10 cellular contexts compared by ENCODE assay signal in the genomic region with DNA sequence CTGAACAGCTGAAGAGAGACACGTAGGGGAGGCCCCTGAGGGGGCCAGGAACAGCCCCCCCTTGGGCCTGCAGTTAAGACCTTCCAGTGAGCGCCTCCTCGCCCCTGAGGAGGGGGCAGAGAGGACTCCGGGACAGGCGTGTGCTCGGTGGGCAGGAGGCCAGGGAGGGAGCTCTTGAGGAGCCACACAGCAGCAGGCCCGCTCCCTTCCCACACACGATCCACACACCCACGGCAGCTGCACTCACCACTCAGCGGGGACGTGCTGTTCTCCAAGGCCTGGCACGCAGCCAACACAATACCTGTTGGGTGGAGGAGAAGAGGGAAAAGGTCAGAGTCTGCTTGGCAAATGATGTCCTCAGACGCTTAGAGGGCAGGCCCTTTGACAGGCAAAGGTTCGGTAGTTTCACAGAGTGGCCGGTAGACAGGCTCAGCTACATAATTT. TPM values are rescaled to one million over a fixed set of nuclear protein-coding genes. Genes with fewer than 3 reads are reported as not detected.
DNase-seq lines count a peak whose midpoint lies in the region; ATAC-seq and TF ChIP-seq lines count a peak whose summit lies in the region.
"Had no signal": no experiment of that assay in that cellular context is flagged by ENCODE, and none has a peak within 500 bp of the region (broad histone marks: within the 10 kb centered on the region; RNA-seq: fewer than 3 reads in every experiment).

No MANE protein-coding gene starts in this region.

- no peaks in the 10 kb centered on the region for H3K9me2 ChIP-seq in hepatocyte (replicated peaks; ENCODE audit: insufficient read depth)

- no peak overlapping the region for H2AFZ ChIP-seq in hepatocyte

- no peaks in the 10 kb centered on the region for H3K36me3 Mint-ChIP-seq in CD4-positive, alpha-beta T cell (ENCODE audit: low read depth)
- H3K36me3 Mint-ChIP-seq in HFFc6 (ENCODE audit: low read depth): no peaks in the 10 kb centered on the region

- no peaks in the 10 kb centered on the region for H4K20me1 ChIP-seq in hepatocyte (ENCODE audit: insufficient read depth, poor library complexity, severe bottlenecking)

- H3K9me3 Mint-ChIP-seq in CD4-positive, alpha-beta T cell: no peaks in the 10 kb centered on the region
- H3K9me3 Mint-ChIP-seq in HFFc6: no peaks in the 10 kb centered on the region

- POLR2A ChIA-PET in CD4-positive, alpha-beta T cell (lab: Charles Lee): no interaction called here

- H3K4me1 Mint-ChIP-seq in CD4-positive, alpha-beta T cell (ENCODE audit: low read depth): peaks cover 4% of the 10 kb centered on the region
- H3K4me1 Mint-ChIP-seq in HFFc6 (ENCODE audit: low read depth): peaks cover 33% of the 10 kb centered on the region

- H3K9me3 ChIP-seq in hepatocyte (ENCODE audit: low read depth) (no peaks in the 10 kb centered on the region), upper lobe of left lung (no peaks in the 10 kb centered on the region)
- no peaks in the 10 kb centered on the region for H3K9me3 ChIP-seq in CD4-positive, alpha-beta T cell (ENCODE audit: control insufficient read depth, low read length)

- peak; percentile 4 to 37 for ATAC-seq in upper lobe of left lung (ENCODE audit: low FRiP score in 2 of 2)
- ATAC-seq in CD4-positive, alpha-beta T cell (ENCODE audit: poor library complexity): no peak

- H3K79me2 ChIP-seq in hepatocyte: no peaks in the 10 kb centered on the region

- DNase-seq in NCI-H524 (lab: John Stamatoyannopoulos, UW) (peak; percentile 47 to 77), NCI-H524 treated with DMSO at 0.1 percent for 48 hours (lab: John Stamatoyannopoulos, UW) (no peak), NCI-H526 treated with DMSO at 0.1 percent for 48 hours (lab: John Stamatoyannopoulos, UW) (peak; percentile 36), hepatocyte (ENCODE audit: low spot score) (peak; percentile 79), upper lobe of left lung (peak; percentile 52 to 82), midbrain (lab: John Stamatoyannopoulos, UW) (no peak), HFFc6 (no peak)
- no peak for DNase-seq in CD4-positive, alpha-beta T cell

- peak in 1 of 4 donors; percentile 59 for TF ChIP-seq EP300 in upper lobe of left lung (IDR thresholded peaks at IDR 0.05)

- peaks cover 13% of the 10 kb centered on the region for H3K4me1 ChIP-seq in hepatocyte (ENCODE audit: insufficient read depth)
- H3K4me1 ChIP-seq in upper lobe of left lung: peaks cover 0 to 19% (median 11%) of the 10 kb centered on the region in 4 donors

- intact Hi-C loops in CD4-positive, alpha-beta T cell (cut with DNase I, micrococcal nuclease): no loop called here

- TF ChIP-seq POLR2A in upper lobe of left lung (IDR thresholded peaks at IDR 0.05): no peak

- TF ChIP-seq CTCF in hepatocyte (IDR thresholded peaks at IDR 0.05; ENCODE audit: poor library complexity) (no peak), upper lobe of left lung (IDR thresholded peaks at IDR 0.05) (no peak), HFFc6 (IDR thresholded peaks at IDR 0.05) (no peak)
- TF ChIP-seq CTCF in CD4-positive, alpha-beta T cell (IDR thresholded peaks at IDR 0.05): no peak

- H3K27me3 Mint-ChIP-seq in CD4-positive, alpha-beta T cell: no peaks in the 10 kb centered on the region
- H3K27me3 Mint-ChIP-seq in HFFc6 (ENCODE audit: insufficient read depth): peaks cover 12% of the 10 kb centered on the region

- no peak overlapping the region for H3K27ac Mint-ChIP-seq in CD4-positive, alpha-beta T cell
- no peak overlapping the region for H3K27ac Mint-ChIP-seq in HFFc6
- H3K27ac Mint-ChIP-seq: progenitor cell of endocrine pancreas had no signal

- no peak overlapping the region for H3K4me3 ChIP-seq in hepatocyte
- no peak overlapping the region for H3K4me3 ChIP-seq in upper lobe of left lung

- WGBS in hepatocyte (ENCODE audit: low lambda C conversion rate, missing lambda C conversion rate): 63% methylated on average over 15 of the region's 15 CpGs
- 51 to 55% methylated on average over 14 to 15 of the region's 15 CpGs for WGBS in upper lobe of left lung, 2 donors

- CTCF ChIA-PET in CD4-positive, alpha-beta T cell (lab: Charles Lee): no interaction called here

- H3K4me2 ChIP-seq in hepatocyte: no peak overlapping the region
- H3K4me2 ChIP-seq: KMS-11 had no signal

- H3K36me3 ChIP-seq in hepatocyte (replicated peaks; ENCODE audit: insufficient read depth, low read depth): no peaks in the 10 kb centered on the region
- H3K36me3 ChIP-seq in upper lobe of left lung: no peaks in the 10 kb centered on the region

- H3K27ac ChIP-seq in hepatocyte (no peak overlapping the region), upper lobe of left lung (no peak overlapping the region)
- no peak overlapping the region for H3K27ac ChIP-seq in CD4-positive, alpha-beta T cell (ENCODE audit: low read depth, low read length)
- H3K27ac ChIP-seq: KMS-11 had no signal

- H3K4me3 Mint-ChIP-seq in CD4-positive, alpha-beta T cell: no peak overlapping the region
- H3K4me3 Mint-ChIP-seq in HFFc6: no peak overlapping the region

- H3K27me3 ChIP-seq in hepatocyte (no peaks in the 10 kb centered on the region), upper lobe of left lung (no peaks in the 10 kb centered on the region)
- no peaks in the 10 kb centered on the region for H3K27me3 ChIP-seq in CD4-positive, alpha-beta T cell (ENCODE audit: control insufficient read depth, insufficient read depth, low read length)

RNA-seq across cellular contexts. Expression of a gene that starts 39.0 kb away (rescaled TPM):
- total RNA-seq in hepatocyte (2.4 and 5.6 TPM in 2 replicates), upper lobe of left lung (10 to 100 TPM in 3 of 6 donors, 1 to 10 TPM in 3; 4.2 to 19.6 (median 10.7) TPM)
- 2.2 and 2.6 TPM in 2 replicates for polyA plus RNA-seq in hepatocyte
- total RNA-seq in CD4-positive, alpha-beta T cell: under 1 TPM; 0.47 to 0.88 TPM
- total RNA-seq in HFFc6 (2021; fragmentation: NEBNext Ultra II Directional; extraction: Animal tissue kit (Norgen Biotek cat#: 25700)): under 1 TPM in 3 of 6 experiments, not detected in 3; 0.05 to 0.38 (median 0.26) TPM

Comparison
In these comparisons a context has a peak if more than half of its experiments do, and no peak if none do; other contexts are left out.
1. DNase-seq: peak in NCI-H524 (2 of 2), NCI-H526 treated with DMSO at 0.1 percent for 48 hours (single experiment), hepatocyte (single experiment) and upper lobe of left lung (2 of 2); none in NCI-H524 treated with DMSO at 0.1 percent for 48 hours (single experiment), CD4-positive, alpha-beta T cell (0 of 10), midbrain (single experiment) and HFFc6 (single experiment).